Comparison of ENCODE assay signal across 7 cellular contexts in genomic region chr9:25048098-25048497, GRCh38.
"Had no signal": no experiment of that assay in that cellular context is flagged by ENCODE, and none has a peak within 500 bp of the region (broad histone marks: within the 10 kb centered on the region; RNA-seq: fewer than 3 reads in every experiment).

No MANE protein-coding gene starts in this region.

- DNase-seq: H9, HCEC 1CT, KBM-7 had no signal

- H3K27ac ChIP-seq: HL-60 had no signal

- H3K27me3 Mint-ChIP-seq: IgD-negative memory B cell had no signal

- H2AFZ ChIP-seq: GM23338 had no signal

- ATAC-seq: GM23338, HepG2 had no signal

- H3K27ac Mint-ChIP-seq: GM23338, H9, IgD-negative memory B cell had no signal

- H3K36me3 Mint-ChIP-seq: IgD-negative memory B cell had no signal

- H3K4me3 ChIP-seq: GM23338 had no signal

- H3K4me1 Mint-ChIP-seq: GM23338, H9, IgD-negative memory B cell had no signal

- H3K4me3 Mint-ChIP-seq: GM23338, H9, IgD-negative memory B cell had no signal

- H3K4me2 ChIP-seq: GM23338 had no signal
